ENCODE assay signal across 19 cellular contexts in the genomic region with DNA sequence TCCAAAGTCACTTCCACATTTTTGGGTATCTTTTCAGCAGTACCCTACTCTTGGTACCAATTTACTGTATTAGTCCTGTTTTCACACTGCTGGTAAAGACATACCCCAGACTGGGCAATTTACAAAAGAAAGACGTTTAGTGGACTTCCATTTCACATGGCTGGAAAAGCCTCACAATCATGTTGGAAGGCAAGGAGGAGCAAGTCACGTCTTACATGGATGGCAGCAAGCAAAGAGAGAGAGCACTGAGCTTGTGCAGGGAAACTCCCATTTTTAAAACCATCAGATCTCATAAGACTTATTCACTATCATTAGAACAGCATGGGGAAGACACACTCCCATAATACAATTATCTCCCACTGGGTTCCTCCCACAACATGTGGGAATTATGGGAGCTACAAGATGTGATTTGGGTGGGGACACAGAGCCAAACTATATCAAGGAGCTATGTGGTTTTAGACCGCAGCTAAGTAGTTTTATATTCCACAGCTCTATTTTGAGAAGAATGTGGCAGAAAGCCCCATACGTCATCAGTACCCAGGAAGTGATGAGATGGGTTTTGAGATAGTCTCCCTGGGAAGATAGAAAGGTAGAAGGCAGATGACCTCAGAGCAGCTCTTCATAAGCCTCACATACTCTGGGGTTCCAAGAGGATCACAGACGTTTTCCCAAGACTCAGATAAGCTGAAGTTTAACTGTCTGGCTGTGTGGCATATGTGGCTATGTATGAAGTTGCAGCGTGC.
A peak's percentile ranks its signal among the peaks of the same experiment; 100 is the strongest.
DNase-seq lines count a peak whose midpoint lies in the region; ATAC-seq and TF ChIP-seq lines count a peak whose summit lies in the region.
"Had no signal": no experiment of that assay in that cellular context is flagged by ENCODE, and none has a peak within 500 bp of the region (broad histone marks: within the 10 kb centered on the region; RNA-seq: fewer than 3 reads in every experiment).

No MANE protein-coding gene starts in this region.

- DNase-seq in activated T-cell treated with anti-CD3 and anti-CD28 coated beads, Interleukin-2, amount 50 U/mL, for 72 hours = no peak
- no peak for DNase-seq in activated T-cell treated with anti-CD3 and anti-CD28 coated beads, Interleukin-2, amount 50 U/mL, for 24 hours
- DNase-seq in activated naive CD8-positive, alpha-beta T cell treated with anti-CD3 and anti-CD28 coated beads, Interleukin-2, amount 50 U/mL, for 24 hours = no peak
- peak in 4 of 9 donors; percentile 4 to 29 (median 18) for DNase-seq in naive thymus-derived CD4-positive, alpha-beta T cell
- DNase-seq in NOMO-1 treated with dmso at 0.1 percent for 144 hours (lab: John Stamatoyannopoulos, UW; ENCODE audit: unreplicated experiment) = no peak
- DNase-seq in SW 1271 (lab: John Stamatoyannopoulos, UW) = no peak
- no peak for DNase-seq in esophagus squamous epithelium (lab: John Stamatoyannopoulos, UW)
- DNase-seq: C1 segment of cervical spinal cord, DMS153, EL, H9, MV-4-11, NCI-H1417, NCI-H1930, NCI-H2171, NCI-H748 treated with DMSO at 0.1 percent for 48 hours, PC-9 had no signal

- H3K36me3 Mint-ChIP-seq in activated T-cell treated with anti-CD3 and anti-CD28 coated beads, Interleukin-2, amount 50 U/mL, for 72 hours (ENCODE audit: insufficient read depth in 2 of 2) = peaks cover 8 to 13% of the 10 kb centered on the region in 2 donors
- no peaks in the 10 kb centered on the region for H3K36me3 Mint-ChIP-seq in activated T-cell treated with anti-CD3 and anti-CD28 coated beads, Interleukin-2, amount 50 U/mL, for 24 hours (ENCODE audit: low read depth)
- H3K36me3 Mint-ChIP-seq in activated naive CD8-positive, alpha-beta T cell treated with anti-CD3 and anti-CD28 coated beads, Interleukin-2, amount 50 U/mL, for 24 hours (ENCODE audit: low read depth) = no peaks in the 10 kb centered on the region
- peaks cover 0 to 5% (median 0%) of the 10 kb centered on the region in 5 donors for H3K36me3 Mint-ChIP-seq in naive thymus-derived CD4-positive, alpha-beta T cell

- H4K20me1 ChIP-seq in KMS-11 (ENCODE audit: insufficient read depth) = no peaks in the 10 kb centered on the region

- H3K27me3 Mint-ChIP-seq in activated T-cell treated with anti-CD3 and anti-CD28 coated beads, Interleukin-2, amount 50 U/mL, for 72 hours (ENCODE audit: low read depth) = peaks cover 51% of the 10 kb centered on the region
- H3K27me3 Mint-ChIP-seq in activated T-cell treated with anti-CD3 and anti-CD28 coated beads, Interleukin-2, amount 50 U/mL, for 24 hours = peaks cover 47% of the 10 kb centered on the region
- H3K27me3 Mint-ChIP-seq in activated naive CD8-positive, alpha-beta T cell treated with anti-CD3 and anti-CD28 coated beads, Interleukin-2, amount 50 U/mL, for 24 hours = peaks cover 17% of the 10 kb centered on the region
- H3K27me3 Mint-ChIP-seq in naive thymus-derived CD4-positive, alpha-beta T cell = peaks cover 0 to 22% (median 4%) of the 10 kb centered on the region in 5 donors

- H3K79me2 ChIP-seq in KMS-11 (ENCODE audit: insufficient read depth, low read depth) = no peaks in the 10 kb centered on the region

- peaks cover 21% of the 10 kb centered on the region for H3K4me1 Mint-ChIP-seq in activated T-cell treated with anti-CD3 and anti-CD28 coated beads, Interleukin-2, amount 50 U/mL, for 72 hours (ENCODE audit: low read depth)
- H3K4me1 Mint-ChIP-seq in activated T-cell treated with anti-CD3 and anti-CD28 coated beads, Interleukin-2, amount 50 U/mL, for 24 hours (ENCODE audit: low read depth) = peaks cover 15% of the 10 kb centered on the region
- H3K4me1 Mint-ChIP-seq in activated naive CD8-positive, alpha-beta T cell treated with anti-CD3 and anti-CD28 coated beads, Interleukin-2, amount 50 U/mL, for 24 hours = peaks cover 14% of the 10 kb centered on the region
- peaks cover 0 to 16% (median 9%) of the 10 kb centered on the region in 7 donors for H3K4me1 Mint-ChIP-seq in naive thymus-derived CD4-positive, alpha-beta T cell

- intact Hi-C loops in naive thymus-derived CD4-positive, alpha-beta T cell (cut with micrococcal nuclease) = no loop called here
- intact Hi-C loops in esophagus squamous epithelium (cut with DNase I) = no loop called here

- H3K27ac Mint-ChIP-seq in activated T-cell treated with anti-CD3 and anti-CD28 coated beads, Interleukin-2, amount 50 U/mL, for 72 hours = no peak overlapping the region
- H3K27ac Mint-ChIP-seq in activated T-cell treated with anti-CD3 and anti-CD28 coated beads, Interleukin-2, amount 50 U/mL, for 24 hours = no peak overlapping the region
- no peak overlapping the region for H3K27ac Mint-ChIP-seq in activated naive CD8-positive, alpha-beta T cell treated with anti-CD3 and anti-CD28 coated beads, Interleukin-2, amount 50 U/mL, for 24 hours
- peak overlapping the region in 1 of 9 donors; percentile 24 for H3K27ac Mint-ChIP-seq in naive thymus-derived CD4-positive, alpha-beta T cell
- H3K27ac Mint-ChIP-seq: H9 had no signal

- peak; percentile 47 to 58 for ATAC-seq in activated T-cell treated with anti-CD3 and anti-CD28 coated beads, Interleukin-2, amount 50 U/mL, for 72 hours (replicated peaks in 1 of 2)
- peak; percentile 27 for ATAC-seq in activated naive CD8-positive, alpha-beta T cell treated with anti-CD3 and anti-CD28 coated beads, Interleukin-2, amount 50 U/mL, for 24 hours
- ATAC-seq in naive thymus-derived CD4-positive, alpha-beta T cell = peak; percentile 57
- ATAC-seq: Right ventricle myocardium inferior had no signal

- POLR2A ChIA-PET in naive thymus-derived CD4-positive, alpha-beta T cell (lab: Charles Lee) = no interaction called here

- H3K4me3 ChIP-seq in KMS-11 (IDR thresholded peaks at IDR 0.05; ENCODE audit: insufficient read depth, low read depth, low read length) (no peak overlapping the region), esophagus squamous epithelium (no peak overlapping the region)
- H3K4me3 ChIP-seq in naive thymus-derived CD4-positive, alpha-beta T cell (ENCODE audit: low read length) = no peak overlapping the region
- H3K4me3 ChIP-seq: PC-9 had no signal

- no peak overlapping the region for H3K9ac ChIP-seq in KMS-11

- peak overlapping the region; percentile 51; the same call in 1 of the 2 replicates for H3K27ac ChIP-seq in KMS-11
- H3K27ac ChIP-seq in naive thymus-derived CD4-positive, alpha-beta T cell (ENCODE audit: low read depth, low read length) = no peak overlapping the region
- H3K27ac ChIP-seq in esophagus squamous epithelium = no peak overlapping the region
- H3K27ac ChIP-seq: PC-9 had no signal

- TF ChIP-seq POLR2A in esophagus squamous epithelium (IDR thresholded peaks at IDR 0.05) = no peak

- no peaks in the 10 kb centered on the region for H3K27me3 ChIP-seq in KMS-11 (ENCODE audit: insufficient read depth, low read depth)
- H3K27me3 ChIP-seq in naive thymus-derived CD4-positive, alpha-beta T cell (ENCODE audit: control insufficient read depth in 2 of 2, insufficient read depth in 2 of 2, low read length in 2 of 2) = no peaks in the 10 kb centered on the region
- H3K27me3 ChIP-seq in esophagus squamous epithelium = no peaks in the 10 kb centered on the region

- H3K4me3 Mint-ChIP-seq in activated T-cell treated with anti-CD3 and anti-CD28 coated beads, Interleukin-2, amount 50 U/mL, for 72 hours = peak overlapping the region in 1 of 2 donors; percentile 15
- H3K4me3 Mint-ChIP-seq in activated T-cell treated with anti-CD3 and anti-CD28 coated beads, Interleukin-2, amount 50 U/mL, for 24 hours = no peak overlapping the region
- no peak overlapping the region for H3K4me3 Mint-ChIP-seq in activated naive CD8-positive, alpha-beta T cell treated with anti-CD3 and anti-CD28 coated beads, Interleukin-2, amount 50 U/mL, for 24 hours
- peak overlapping the region in 1 of 10 donors; percentile 4 for H3K4me3 Mint-ChIP-seq in naive thymus-derived CD4-positive, alpha-beta T cell
- H3K4me3 Mint-ChIP-seq: H9 had no signal

- no peaks in the 10 kb centered on the region for H3K9me3 ChIP-seq in naive thymus-derived CD4-positive, alpha-beta T cell (ENCODE audit: control insufficient read depth in 2 of 3, low read length in 3 of 3)
- H3K9me3 ChIP-seq in esophagus squamous epithelium = no peaks in the 10 kb centered on the region

- WGBS in esophagus squamous epithelium, 2 donors = 78 to 80% methylated on average over 6 of the region's 6 CpGs

- peak overlapping the region; percentile 18; the same call in 1 of the 2 replicates for H2AFZ ChIP-seq in KMS-11 (ENCODE audit: low read depth)
- H2AFZ ChIP-seq: PC-9 had no signal

- no peaks in the 10 kb centered on the region for H3K36me3 ChIP-seq in KMS-11 (ENCODE audit: insufficient read depth)
- no peaks in the 10 kb centered on the region for H3K36me3 ChIP-seq in naive thymus-derived CD4-positive, alpha-beta T cell (ENCODE audit: control insufficient read depth in 2 of 3, insufficient read depth in 3 of 3, low read length in 3 of 3)
- H3K36me3 ChIP-seq in esophagus squamous epithelium = no peaks in the 10 kb centered on the region

- TF ChIP-seq CTCF in KMS-11 (conservative IDR thresholded peaks at IDR 0.05; ENCODE audit: low read depth, low read length) (no peak), esophagus squamous epithelium (IDR thresholded peaks at IDR 0.05) (no peak)

- peaks cover 84% of the 10 kb centered on the region for H3K4me1 ChIP-seq in KMS-11 (ENCODE audit: low read depth, poor library complexity, severe bottlenecking)
- H3K4me1 ChIP-seq in naive thymus-derived CD4-positive, alpha-beta T cell (ENCODE audit: control insufficient read depth in 2 of 2, insufficient read depth in 2 of 2, low read length in 2 of 2) = peaks cover 3 to 6% of the 10 kb centered on the region in 2 donors
- H3K4me1 ChIP-seq in esophagus squamous epithelium = peaks cover 2 to 29% (median 7%) of the 10 kb centered on the region in 3 donors

- CTCF ChIA-PET in naive thymus-derived CD4-positive, alpha-beta T cell (lab: Charles Lee) = no interaction called here

- H3K4me2 ChIP-seq in KMS-11 = peak overlapping the region; percentile 83
- H3K4me2 ChIP-seq: PC-9 had no signal

- H3K9me3 Mint-ChIP-seq in activated T-cell treated with anti-CD3 and anti-CD28 coated beads, Interleukin-2, amount 50 U/mL, for 72 hours = peaks cover 8 to 18% of the 10 kb centered on the region in 2 donors
- H3K9me3 Mint-ChIP-seq in activated T-cell treated with anti-CD3 and anti-CD28 coated beads, Interleukin-2, amount 50 U/mL, for 24 hours = peaks cover 11% of the 10 kb centered on the region
- peaks cover 16% of the 10 kb centered on the region for H3K9me3 Mint-ChIP-seq in activated naive CD8-positive, alpha-beta T cell treated with anti-CD3 and anti-CD28 coated beads, Interleukin-2, amount 50 U/mL, for 24 hours
- peaks cover 0 to 21% (median 8%) of the 10 kb centered on the region in 11 donors for H3K9me3 Mint-ChIP-seq in naive thymus-derived CD4-positive, alpha-beta T cell
